Comparison of ENCODE assay signal across 8 cellular contexts in the genomic region with DNA sequence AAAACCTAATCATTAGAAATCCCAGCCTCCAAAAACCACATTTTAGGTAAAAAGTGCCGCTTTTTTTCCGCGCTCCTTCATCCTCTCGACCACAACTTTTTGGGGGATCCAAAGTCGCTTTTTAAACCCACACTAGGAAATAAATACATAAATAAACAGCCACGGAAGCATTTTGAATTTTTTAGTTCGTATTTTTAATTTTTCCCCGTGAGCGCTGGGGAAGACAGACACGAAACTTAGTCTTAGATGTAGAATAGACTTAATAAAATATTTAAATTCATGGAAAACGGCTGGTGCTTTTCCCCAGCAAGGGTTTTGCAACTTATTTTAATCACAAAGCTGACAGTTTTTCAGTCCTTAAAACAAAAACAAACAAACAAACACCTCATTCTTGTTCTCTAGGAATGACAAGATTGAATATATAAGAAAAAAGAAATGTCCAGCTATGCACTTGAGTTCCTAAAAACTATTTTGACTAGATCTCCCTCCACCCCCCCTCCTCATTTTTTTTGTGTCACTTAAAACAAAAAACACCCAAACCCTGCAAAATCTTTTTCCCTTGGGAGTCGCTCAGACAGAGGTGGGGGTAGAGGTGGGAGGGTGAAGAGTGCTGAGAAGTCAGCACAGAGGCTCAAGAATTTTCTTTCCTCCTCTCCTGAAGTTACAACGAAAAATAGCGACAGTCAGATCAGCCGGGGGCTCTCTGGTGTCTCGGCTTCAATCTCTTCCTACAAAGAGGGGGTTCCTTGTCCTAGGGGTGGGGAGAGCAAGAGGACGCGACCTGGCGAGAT. TPM values are rescaled to one million over a fixed set of nuclear protein-coding genes. Genes with fewer than 3 reads are reported as not detected.
A peak's percentile ranks its signal among the peaks of the same experiment; 100 is the strongest.
DNase-seq lines count a peak whose midpoint lies in the region; ATAC-seq and TF ChIP-seq lines count a peak whose summit lies in the region.

No MANE protein-coding gene starts in this region.

- peaks cover 41% of the 10 kb centered on the region for H3K79me2 ChIP-seq in DND-41 (ENCODE audit: insufficient read depth, low read length)

- peaks cover 57% of the 10 kb centered on the region for H3K4me1 Mint-ChIP-seq in osteocyte (ENCODE audit: unreplicated experiment)

- 13 to 17% (median 13%) methylated on average over 16 to 19 of the region's 19 CpGs for WGBS in adrenal gland, 4 donors

- TF ChIP-seq CTCF in DND-41 (IDR thresholded peaks at IDR 0.05; ENCODE audit: borderline replicate concordance, extremely low read depth, low read length, poor library complexity, severe bottlenecking) (no peak), epithelial cell of esophagus (IDR thresholded peaks at IDR 0.05; ENCODE audit: insufficient read depth, low read depth, low read length, missing control alignments) (no peak), osteocyte (IDR thresholded peaks at IDR 0.05) (no peak), adrenal gland (IDR thresholded peaks at IDR 0.05) (no peak)

- peaks cover 45% of the 10 kb centered on the region for H3K4me1 ChIP-seq in DND-41 (ENCODE audit: insufficient read depth, low read length)
- H3K4me1 ChIP-seq in NT2/D1 (ENCODE audit: insufficient read depth, insufficient read length), result no peaks in the 10 kb centered on the region
- peaks cover 16 to 28% of the 10 kb centered on the region in 2 donors for H3K4me1 ChIP-seq in adrenal gland (replicated peaks in 1 of 2)

- no peaks in the 10 kb centered on the region for H3K27me3 Mint-ChIP-seq in osteocyte (ENCODE audit: unreplicated experiment)

- no peak for DNase-seq in DND-41
- DNase-seq in NT2/D1 (ENCODE audit: low read depth, low spot score), result no peak
- DNase-seq in epithelial cell of esophagus (ENCODE audit: low read depth), result no peak
- no peak for DNase-seq in osteocyte (ENCODE audit: extremely low spot score, unreplicated experiment)
- no peak for DNase-seq in adrenal gland
- no peak for DNase-seq in T1000 (lab: John Stamatoyannopoulos, UW)
- DNase-seq in DMS153 treated with DMSO at 0.1 percent for 48 hours (lab: John Stamatoyannopoulos, UW; ENCODE audit: unreplicated experiment), result no peak
- DNase-seq in erythroblast (lab: John Stamatoyannopoulos, UW), result no peak

- H3K36me3 ChIP-seq in DND-41 (ENCODE audit: insufficient read depth, low read length) (no peaks in the 10 kb centered on the region; the same call in 1 of the 2 replicates), NT2/D1 (ENCODE audit: insufficient read depth, insufficient read length, low read length) (no peaks in the 10 kb centered on the region), adrenal gland (replicated peaks in 1 of 2) (no peaks in the 10 kb centered on the region)

- peak overlapping the region; percentile 65 to 69 for H3K4me3 ChIP-seq in DND-41 (ENCODE audit: low read depth in 1 of 2, low read length in 2 of 2)
- peak overlapping the region; percentile 61 for H3K4me3 ChIP-seq in NT2/D1 (ENCODE audit: insufficient read length, low read depth)
- H3K4me3 ChIP-seq in epithelial cell of esophagus (ENCODE audit: low read length), result peak overlapping the region; percentile 60
- peak overlapping the region in 2 of 4 donors; percentile 17 to 66 for H3K4me3 ChIP-seq in adrenal gland

- H4K20me1 ChIP-seq in DND-41 (ENCODE audit: insufficient read depth, low read length), result no peaks in the 10 kb centered on the region

- ATAC-seq in DND-41 (ENCODE audit: insufficient read depth, low read depth), result peak; percentile 46

- H2AFZ ChIP-seq in DND-41 (ENCODE audit: low read depth, low read length), result peak overlapping the region; percentile 70

- H3K27ac Mint-ChIP-seq in osteocyte (ENCODE audit: unreplicated experiment), result peak overlapping the region; percentile 87

- TF ChIP-seq POLR2A in adrenal gland (IDR thresholded peaks at IDR 0.05) (no peak), erythroblast (IDR thresholded peaks at IDR 0.05; ENCODE audit: low read length) (no peak)

- H3K27me3 ChIP-seq in DND-41 (ENCODE audit: insufficient read depth, low read length, poor library complexity) (no peaks in the 10 kb centered on the region), NT2/D1 (ENCODE audit: insufficient read depth, insufficient read length) (peaks cover 74% of the 10 kb centered on the region), adrenal gland (peaks cover 65% of the 10 kb centered on the region)

- peak overlapping the region; percentile 65 for H3K4me2 ChIP-seq in DND-41 (ENCODE audit: insufficient read depth, low read length)

- H3K27ac ChIP-seq in DND-41 (ENCODE audit: low read length), result peak overlapping the region; percentile 87
- H3K27ac ChIP-seq in adrenal gland, result peak overlapping the region in 2 of 5 donors; percentile 24 to 76

- H3K36me3 Mint-ChIP-seq in osteocyte (ENCODE audit: unreplicated experiment), result peaks cover 1% of the 10 kb centered on the region

- no peaks in the 10 kb centered on the region for H3K9me3 ChIP-seq in DND-41 (ENCODE audit: insufficient read depth, low read length, severe bottlenecking)
- H3K9me3 ChIP-seq in NT2/D1 (ENCODE audit: insufficient read depth, low read length), result no peaks in the 10 kb centered on the region
- H3K9me3 ChIP-seq in adrenal gland (replicated peaks in 1 of 3), result no peaks in the 10 kb centered on the region

- H3K4me3 Mint-ChIP-seq in osteocyte (ENCODE audit: unreplicated experiment), result peak overlapping the region; percentile 97

- peak overlapping the region; percentile 69 for H3K9ac ChIP-seq in DND-41 (ENCODE audit: low read depth, low read length)
- peak overlapping the region; percentile 64 for H3K9ac ChIP-seq in NT2/D1 (ENCODE audit: insufficient read length, low read depth)

- no peaks in the 10 kb centered on the region for H3K9me3 Mint-ChIP-seq in osteocyte (ENCODE audit: unreplicated experiment)

- intact Hi-C loops in adrenal gland (cut with DNase I), result loop anchor here in 1 of 2 donors (10.0 kb wide), 1 partner anchor 766 kb away; no protein-coding TSS in a partner anchor

RNA-seq across cellular contexts. Expression of a gene that starts 43.4 kb away (rescaled TPM):
- total RNA-seq in osteocyte (13.2 and 15.1 TPM in 2 replicates), adrenal gland (10 to 100 TPM; 10.0 to 56.2 (median 16.1) TPM)
- 10 to 100 TPM; 11.0 to 18.3 (median 16.7) TPM for polyA plus RNA-seq in adrenal gland
